In the genomic region with DNA sequence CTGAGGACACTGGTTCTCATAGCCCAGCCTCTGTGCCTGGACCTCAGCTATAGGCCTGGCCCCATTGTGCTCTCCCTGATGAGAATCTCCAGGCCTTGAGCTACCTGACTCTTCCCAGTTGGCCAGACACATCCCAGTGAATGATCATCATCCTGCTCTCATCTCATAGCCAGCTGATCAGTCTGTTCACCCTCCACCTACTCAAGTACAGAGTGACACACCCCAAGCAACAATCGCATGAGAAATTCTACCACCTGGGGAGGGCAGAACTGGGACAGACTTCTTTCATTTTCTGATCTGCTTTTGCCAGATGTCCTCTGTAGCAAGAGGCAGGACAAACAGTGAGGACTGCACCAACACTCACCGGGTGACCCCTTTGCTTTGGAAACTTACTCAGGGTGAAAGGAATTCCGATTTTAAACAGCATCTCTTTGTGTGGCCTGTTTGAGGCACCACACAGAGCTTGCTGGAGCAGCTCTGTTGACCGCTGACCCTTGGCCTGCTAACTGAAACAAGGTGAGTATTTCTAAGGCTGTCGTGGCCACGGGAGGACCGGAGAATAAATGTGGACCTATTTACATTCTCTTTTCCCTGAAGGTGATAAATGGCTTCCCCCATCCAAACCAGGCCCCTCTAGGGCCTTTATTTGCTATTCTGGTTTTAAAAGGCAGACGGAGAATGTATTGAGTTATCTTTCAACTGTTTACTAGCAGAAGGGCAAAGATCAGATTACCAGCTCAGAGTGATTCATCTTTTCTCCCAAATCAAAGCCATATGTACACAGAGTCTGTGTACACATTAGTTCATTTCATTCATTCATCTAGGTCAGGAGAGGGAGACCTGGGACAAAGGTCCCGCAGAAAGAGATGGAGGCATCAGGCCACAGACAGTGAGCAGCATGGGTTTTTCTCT, we compare ENCODE assay signal across 10 cellular contexts.
A peak's percentile ranks its signal among the peaks of the same experiment; 100 is the strongest.
DNase-seq lines count a peak whose midpoint lies in the region; ATAC-seq and TF ChIP-seq lines count a peak whose summit lies in the region.
"Had no signal": no experiment of that assay in that cellular context is flagged by ENCODE, and none has a peak within 500 bp of the region (broad histone marks: within the 10 kb centered on the region; RNA-seq: fewer than 3 reads in every experiment).

No MANE protein-coding gene starts in this region.

- peak; percentile 92 for DNase-seq in NCI-H748 (lab: John Stamatoyannopoulos, UW; ENCODE audit: unreplicated experiment)
- DNase-seq in epithelial cell of esophagus (ENCODE audit: low read depth), result peak; percentile 61
- no peak for DNase-seq in spleen
- DNase-seq in dorsolateral prefrontal cortex, result no peak
- no peak for DNase-seq in T-cell
- DNase-seq: erythroblast had no signal

- 69 to 78% (median 73%) methylated on average over 9 of the region's 9 CpGs for WGBS in spleen, 5 donors

- H3K27me3 ChIP-seq in spleen (replicated peaks in 1 of 7) (no peaks in the 10 kb centered on the region), dorsolateral prefrontal cortex (no peaks in the 10 kb centered on the region)

- ATAC-seq in GM21528 (IDR thresholded peaks at IDR 0.05; ENCODE audit: low FRiP score, unreplicated experiment) (peak; percentile 71), HG03457 (IDR thresholded peaks at IDR 0.05; ENCODE audit: unreplicated experiment) (no peak), T-cell (replicated peaks in 1 of 4) (no peak), HG03108 (IDR thresholded peaks at IDR 0.05; ENCODE audit: unreplicated experiment) (no peak)
- ATAC-seq: K562 had no signal

- peaks cover 0 to 2% (median 0%) of the 10 kb centered on the region in 3 donors for H3K4me1 Mint-ChIP-seq in T-cell

- H3K36me3 Mint-ChIP-seq in T-cell, result no peaks in the 10 kb centered on the region

- no peaks in the 10 kb centered on the region for H3K27me3 Mint-ChIP-seq in T-cell

- H3K4me3 Mint-ChIP-seq in T-cell, result no peak overlapping the region

- CTCF ChIA-PET in T-cell (lab: Charles Lee), result no interaction called here

- no peak for TF ChIP-seq CTCF in epithelial cell of esophagus (IDR thresholded peaks at IDR 0.05; ENCODE audit: insufficient read depth, low read depth, low read length, missing control alignments)
- no peak for TF ChIP-seq CTCF in spleen (IDR thresholded peaks at IDR 0.05 in 8 of 11, conservative IDR thresholded peaks at IDR 0.05 in 3 of 11)
- no peak for TF ChIP-seq CTCF in dorsolateral prefrontal cortex (IDR thresholded peaks at IDR 0.05 in 54 of 56, conservative IDR thresholded peaks at IDR 0.05 in 2 of 56; ENCODE audit: low read depth in 1 of 56, partially characterized antibody in 56 of 56)

- H3K36me3 ChIP-seq in spleen, result no peaks in the 10 kb centered on the region

- no peak overlapping the region for H3K27ac Mint-ChIP-seq in T-cell

- intact Hi-C loops in spleen (cut with DNase I; ENCODE audit: low total_unique reads), result no loop called here
- intact Hi-C loops in dorsolateral prefrontal cortex (cut with DNase I), result no loop called here

- peaks cover 0 to 6% (median 0%) of the 10 kb centered on the region in 3 donors for H3K9me3 Mint-ChIP-seq in T-cell

- H3K4me1 ChIP-seq in spleen, result peaks cover 0 to 13% (median 5%) of the 10 kb centered on the region in 6 donors

- POLR2A ChIA-PET in T-cell (lab: Charles Lee), result no interaction called here

- TF ChIP-seq POLR2A in spleen (IDR thresholded peaks at IDR 0.05), result no peak

- H3K27ac ChIP-seq in spleen (peak overlapping the region in 5 of 8 donors; percentile 15 to 49 (median 26)), dorsolateral prefrontal cortex (peak overlapping the region in 2 of 59 donors; percentile 7 to 9)

- H3K9me3 ChIP-seq in spleen, result no peaks in the 10 kb centered on the region

- no peak overlapping the region for H3K4me3 ChIP-seq in epithelial cell of esophagus (ENCODE audit: low read length)
- H3K4me3 ChIP-seq in spleen, result no peak overlapping the region
- no peak overlapping the region for H3K4me3 ChIP-seq in dorsolateral prefrontal cortex
- H3K4me3 ChIP-seq: K562 had no signal

Comparison
In these comparisons a context has a peak if more than half of its experiments do, and no peak if none do; other contexts are left out.
1. DNase-seq: peak in NCI-H748 (single experiment) and epithelial cell of esophagus (single experiment); none in spleen (single experiment), dorsolateral prefrontal cortex (0 of 10) and T-cell (0 of 34).